ENCODE assay signal across 9 cellular contexts in genomic region chr10:4498763-4499251, GRCh38.
A peak's percentile ranks its signal among the peaks of the same experiment; 100 is the strongest.
DNase-seq lines count a peak whose midpoint lies in the region; ATAC-seq and TF ChIP-seq lines count a peak whose summit lies in the region.
"Had no signal": no experiment of that assay in that cellular context is flagged by ENCODE, and none has a peak within 500 bp of the region (broad histone marks: within the 10 kb centered on the region; RNA-seq: fewer than 3 reads in every experiment).

No MANE protein-coding gene starts in this region.

- H3K27ac ChIP-seq in thoracic aorta, result peak overlapping the region; percentile 86 to 94

- peak; percentile 61 for ATAC-seq in thoracic aorta (ENCODE audit: insufficient number of reproducible peaks, low FRiP score, low read depth)
- no peak for ATAC-seq in activated T-helper 17 cell treated with anti-CD3 and anti-CD28 coated beads, Interleukin-2, amount 50 U/mL, for 72 hours (replicated peaks)

- H3K4me3 Mint-ChIP-seq in activated T-helper 17 cell treated with anti-CD3 and anti-CD28 coated beads, Interleukin-2, amount 50 U/mL, for 72 hours, result no peak overlapping the region

- H3K27me3 ChIP-seq in thoracic aorta (replicated peaks; ENCODE audit: insufficient read depth), result no peaks in the 10 kb centered on the region

- no peaks in the 10 kb centered on the region for H3K36me3 Mint-ChIP-seq in activated T-helper 17 cell treated with anti-CD3 and anti-CD28 coated beads, Interleukin-2, amount 50 U/mL, for 72 hours (ENCODE audit: low read depth)

- no peak for TF ChIP-seq CTCF in thoracic aorta (IDR thresholded peaks at IDR 0.05)

- DNase-seq in M059J (ENCODE audit: low read depth), result peak; percentile 75
- peak; percentile 47 for DNase-seq in brain pericyte (ENCODE audit: low read depth, low spot score)
- peak; percentile 90 for DNase-seq in iris pigment epithelial cell (ENCODE audit: low read depth)
- no peak for DNase-seq in thoracic aorta (ENCODE audit: low spot score)
- DNase-seq in activated CD8-positive, alpha-beta memory T cell treated with anti-CD3 and anti-CD28 coated beads, Interleukin-2, amount 50 U/mL, for 4 hours, result no peak
- DNase-seq in NCI-H2196 treated with DMSO at 0.1 percent for 48 hours (lab: John Stamatoyannopoulos, UW; ENCODE audit: unreplicated experiment), result no peak
- DNase-seq: NCI-H82; stimulated activated CD4-positive, alpha-beta T cell treated with anti-CD3 and anti-CD28 coated beads, Interleukin-4, amount 100 ng/mL, for 24 hours had no signal

- no peaks in the 10 kb centered on the region for H3K9me3 ChIP-seq in thoracic aorta

- H3K4me3 ChIP-seq in thoracic aorta, result no peak overlapping the region

- H3K36me3 ChIP-seq in thoracic aorta, result no peaks in the 10 kb centered on the region

- no peaks in the 10 kb centered on the region for H3K27me3 Mint-ChIP-seq in activated T-helper 17 cell treated with anti-CD3 and anti-CD28 coated beads, Interleukin-2, amount 50 U/mL, for 72 hours

- H3K4me1 ChIP-seq in thoracic aorta (ENCODE audit: control insufficient read depth in 1 of 2, low read depth in 2 of 2), result peaks cover 10 to 24% of the 10 kb centered on the region in 2 donors

- H3K9me3 Mint-ChIP-seq in activated T-helper 17 cell treated with anti-CD3 and anti-CD28 coated beads, Interleukin-2, amount 50 U/mL, for 72 hours, result no peaks in the 10 kb centered on the region

- H3K4me1 Mint-ChIP-seq in activated T-helper 17 cell treated with anti-CD3 and anti-CD28 coated beads, Interleukin-2, amount 50 U/mL, for 72 hours, result no peaks in the 10 kb centered on the region

- no peak overlapping the region for H3K27ac Mint-ChIP-seq in activated T-helper 17 cell treated with anti-CD3 and anti-CD28 coated beads, Interleukin-2, amount 50 U/mL, for 72 hours

Comparison
In these comparisons a context has a peak if more than half of its experiments do, and no peak if none do; other contexts are left out.
1. DNase-seq: peak in M059J (single experiment), brain pericyte (single experiment) and iris pigment epithelial cell (single experiment); none in thoracic aorta (single experiment), activated CD8-positive, alpha-beta memory T cell treated with anti-CD3 and anti-CD28 coated beads, Interleukin-2, amount 50 U/mL, for 4 hours (single experiment) and NCI-H2196 treated with DMSO at 0.1 percent for 48 hours (single experiment).